1 cellular context compared by ENCODE assay signal in genomic region chr2:64922482-64923384, GRCh38.
TF ChIP-seq lines count a peak whose summit lies in the region.

No MANE protein-coding gene starts in this region.

TF ChIP-seq in liver, 16 proteins besides CTCF, POLR2A, EP300 and RAD21 (continued from another document):
- TF ChIP-seq ZBTB33 (IDR thresholded peaks at IDR 0.05), result peak; percentile 20
- TF ChIP-seq HNF4G (IDR thresholded peaks at IDR 0.05), result peak; percentile 7
- TF ChIP-seq JUND (IDR thresholded peaks at IDR 0.05), result peak in 1 of 2 donors; percentile 26
- TF ChIP-seq MAX (IDR thresholded peaks at IDR 0.05), result peak; percentile 29
